8 cellular contexts compared by ENCODE assay signal in the genomic region with DNA sequence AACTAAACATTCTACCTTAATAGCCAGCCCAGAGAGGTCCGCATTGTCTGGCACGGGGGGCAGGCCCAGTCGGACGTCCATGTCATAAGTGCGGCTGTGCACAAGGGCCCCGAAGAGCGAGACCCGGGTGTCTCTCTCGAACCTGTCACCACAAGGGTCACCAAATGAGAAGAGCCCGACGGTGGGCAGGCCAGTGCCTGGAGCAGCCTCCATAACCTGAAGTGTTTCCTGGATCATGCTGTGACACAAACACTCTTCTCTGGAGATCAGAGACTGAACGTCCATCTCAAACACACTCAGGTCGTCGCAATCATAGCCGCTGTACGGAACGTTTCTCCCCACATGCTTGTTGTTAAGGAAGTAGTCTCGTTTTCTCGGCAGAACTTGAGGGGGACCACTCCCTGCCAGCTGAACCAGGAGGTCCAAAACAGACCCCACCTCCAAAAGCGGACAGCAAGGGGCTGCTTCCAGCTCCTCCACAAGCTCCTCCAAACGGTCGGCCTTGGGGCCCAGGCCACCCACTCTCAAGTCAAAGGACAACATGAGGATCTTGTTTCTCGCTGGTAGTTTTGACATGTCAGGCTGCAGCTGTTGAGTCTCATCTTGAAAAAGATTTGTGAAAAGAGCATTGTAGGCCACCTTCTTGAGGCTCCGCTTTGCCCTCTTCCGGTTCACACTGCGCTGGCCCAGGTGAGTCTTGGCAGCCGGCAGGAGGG.
DNase-seq lines count a peak whose midpoint lies in the region; TF ChIP-seq lines count a peak whose summit lies in the region.

No MANE protein-coding gene starts in this region.

- POLR2A ChIA-PET in RWPE1 (lab: Yijun Ruan, JAX; ENCODE audit: low non-redundant PET), result no interaction called here

- CTCF ChIA-PET in RWPE1 (lab: Yijun Ruan, JAX), result interaction anchor here (0.6 kb wide), 1 partner anchor 415 kb away, joined by 3 read pairs; no protein-coding TSS in a partner anchor

- no peak for TF ChIP-seq CTCF in RWPE1 (conservative IDR thresholded peaks at IDR 0.05; ENCODE audit: low read depth)
- TF ChIP-seq CTCF in fibroblast of mammary gland (conservative IDR thresholded peaks at IDR 0.05; ENCODE audit: control insufficient read depth, insufficient read depth, low read depth, low read length), result no peak
- TF ChIP-seq CTCF in retinal pigment epithelial cell (conservative IDR thresholded peaks at IDR 0.05; ENCODE audit: low read depth, low read length), result no peak

- DNase-seq in NOMO-1 treated with DMSO at 0.1 percent for 48 hours (lab: John Stamatoyannopoulos, UW; ENCODE audit: unreplicated experiment), result peak; percentile 20
- DNase-seq in NOMO-1 treated with dmso at 0.1 percent for 144 hours (lab: John Stamatoyannopoulos, UW; ENCODE audit: unreplicated experiment), result no peak
- DNase-seq in RWPE1 (ENCODE audit: low spot score), result no peak
- DNase-seq in fibroblast of mammary gland (ENCODE audit: low read depth), result peak; percentile 15
- no peak for DNase-seq in retinal pigment epithelial cell (ENCODE audit: low read depth)
- DNase-seq in glomerular visceral epithelial cell (ENCODE audit: extremely low spot score), result no peak
- DNase-seq in NCI-H1436 (lab: John Stamatoyannopoulos, UW), result no peak
- DNase-seq in MV-4-11 (lab: John Stamatoyannopoulos, UW), result no peak

- H3K4me3 ChIP-seq in fibroblast of mammary gland (ENCODE audit: control insufficient read depth, low read depth, low read length) (peak overlapping the region; percentile 77), retinal pigment epithelial cell (ENCODE audit: low read length) (peak overlapping the region; percentile 98)

- H3K27ac ChIP-seq in RWPE1, result peak overlapping the region; percentile 89

Comparison
In these comparisons a context has a peak if more than half of its experiments do, and no peak if none do; other contexts are left out.
1. DNase-seq: peak in NOMO-1 treated with DMSO at 0.1 percent for 48 hours (single experiment) and fibroblast of mammary gland (single experiment); none in NOMO-1 treated with dmso at 0.1 percent for 144 hours (single experiment), RWPE1 (single experiment), retinal pigment epithelial cell (single experiment), glomerular visceral epithelial cell (single experiment), NCI-H1436 (single experiment) and MV-4-11 (single experiment).